Comparison of ENCODE assay signal across 35 cellular contexts in the genomic region with DNA sequence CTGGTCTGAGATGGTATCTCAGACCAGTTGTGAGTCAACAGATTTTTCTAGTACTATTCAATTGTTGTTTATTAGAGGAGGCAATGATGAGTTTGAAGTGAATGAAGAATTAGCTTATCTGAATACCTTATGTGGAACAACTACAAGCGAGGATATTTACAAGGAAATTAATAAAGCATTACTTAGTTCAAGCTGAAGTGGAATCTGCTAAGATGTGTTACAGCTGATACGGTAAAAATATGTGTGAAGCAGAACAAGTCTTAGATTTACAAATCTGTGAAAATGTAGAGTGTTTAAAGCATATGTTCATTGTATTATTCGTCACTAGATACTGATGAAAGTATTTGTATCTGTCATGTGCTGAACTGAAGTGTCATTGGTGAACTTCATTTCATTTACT.
"Had no signal": no experiment of that assay in that cellular context is flagged by ENCODE, and none has a peak within 500 bp of the region (broad histone marks: within the 10 kb centered on the region; RNA-seq: fewer than 3 reads in every experiment).

No MANE protein-coding gene starts in this region.

- H3K9me3 ChIP-seq: MG63 had no signal

- H3K27me3 ChIP-seq: MG63 had no signal

- H3K4me3 ChIP-seq: MG63 had no signal

- DNase-seq: Kasumi-1, MG63, MM.1S, MV-4-11, NCI-H1048, NCI-H1092, NCI-H1092 treated with DMSO at 0.1 percent for 48 hours, NCI-H1105, NCI-H1105 treated with DMSO at 0.1 percent for 48 hours, NCI-H1417, NCI-H1417 treated with DMSO at 0.1 percent for 48 hours, NCI-H1436, NCI-H1436 treated with DMSO at 0.1 percent for 48 hours, NCI-H146, NCI-H1694, NCI-H1694 treated with DMSO at 0.1 percent for 48 hours, NCI-H187, NCI-H187 treated with DMSO at 0.1 percent for 48 hours, NCI-H1930, NCI-H2029, NCI-H2029 treated with DMSO at 0.1 percent for 48 hours, NCI-H2081, NCI-H2081 treated with DMSO at 0.1 percent for 48 hours, NCI-H2107, NCI-H2171, NCI-H2171 treated with DMSO at 0.1 percent for 48 hours, NCI-H2227 treated with DMSO at 0.1 percent for 48 hours, NCI-H226, NCI-H345, NCI-H446, NCI-H446 treated with DMSO at 0.1 percent for 48 hours, NCI-H510A, NCI-H510A treated with DMSO at 0.1 percent for 48 hours, NCI-H524, NCI-H524 treated with DMSO at 0.1 percent for 48 hours had no signal
